In the genomic region with DNA sequence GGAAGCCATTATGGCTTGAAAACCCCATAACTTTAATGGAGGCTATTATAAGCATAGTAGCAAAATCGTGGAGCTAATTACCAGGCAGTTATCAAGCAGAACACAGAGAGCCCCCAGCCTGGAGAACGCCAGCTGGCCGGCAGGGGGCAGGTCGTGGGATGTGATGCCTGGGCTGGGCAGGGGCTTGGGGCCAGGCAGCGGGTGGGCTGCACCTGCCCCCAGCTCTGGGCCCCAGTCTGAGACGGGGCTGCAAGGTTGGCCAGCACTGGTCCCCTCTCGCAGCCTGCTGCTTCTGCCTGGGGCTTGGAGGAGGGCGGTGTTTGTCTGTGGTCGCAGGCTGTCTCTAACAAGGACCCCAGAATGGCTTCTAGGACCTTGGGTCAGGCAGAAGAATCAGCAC, we compare ENCODE assay signal across 24 cellular contexts. TPM values are rescaled to one million over a fixed set of nuclear protein-coding genes. Genes with fewer than 3 reads are reported as not detected.
DNase-seq lines count a peak whose midpoint lies in the region; ATAC-seq and TF ChIP-seq lines count a peak whose summit lies in the region.
"Had no signal": no experiment of that assay in that cellular context is flagged by ENCODE, and none has a peak within 500 bp of the region (broad histone marks: within the 10 kb centered on the region; RNA-seq: fewer than 3 reads in every experiment).

No MANE protein-coding gene starts in this region.

- peaks cover 68 to 76% of the 10 kb centered on the region in 2 donors for H3K4me1 Mint-ChIP-seq in natural killer cell
- H3K4me1 Mint-ChIP-seq in natural killer cell treated with Interleukin-12 subunit alpha and Interleukin-12 subunit beta and Interleukin-15 and Interleukin-18, amount 100 ng/mL, for 72 hours (ENCODE audit: low read depth in 2 of 2) = peaks cover 46 to 64% of the 10 kb centered on the region in 2 donors
- H3K4me1 Mint-ChIP-seq in activated T-helper 1 cell treated with anti-CD3 and anti-CD28 coated beads, Interleukin-12 subunit alpha, Interleukin-12 subunit beta, Interleukin-2, Interleukin-4 antibody, amounts not matched to agents 30 ng/mL and 10 ng/mL and 1 ng/mL, durations not matched to agents 14 hours and 24 hours and 36 hours (ENCODE audit: low read depth) = peaks cover 13% of the 10 kb centered on the region
- H3K4me1 Mint-ChIP-seq: memory B cell had no signal

- ATAC-seq in natural killer cell (no peak), HG03139 (IDR thresholded peaks at IDR 0.05; ENCODE audit: unreplicated experiment) (no peak)
- ATAC-seq in natural killer cell treated with Interleukin-12 subunit alpha and Interleukin-12 subunit beta and Interleukin-15 and Interleukin-18, amount 100 ng/mL, for 72 hours = no peak
- ATAC-seq: activated CD8-positive, alpha-beta T cell treated with anti-CD3 and anti-CD28 coated beads, Interleukin-2, amount 10 ng/mL, durations not matched to agents 7 days and 5 days; sciatic nerve had no signal

- peak overlapping the region; percentile 47 for H3K4me3 Mint-ChIP-seq in natural killer cell
- H3K4me3 Mint-ChIP-seq in natural killer cell treated with Interleukin-12 subunit alpha and Interleukin-12 subunit beta and Interleukin-15 and Interleukin-18, amount 100 ng/mL, for 72 hours = no peak overlapping the region
- no peak overlapping the region for H3K4me3 Mint-ChIP-seq in activated T-helper 1 cell treated with anti-CD3 and anti-CD28 coated beads, Interleukin-12 subunit alpha, Interleukin-12 subunit beta, Interleukin-2, Interleukin-4 antibody, amounts not matched to agents 30 ng/mL and 10 ng/mL and 1 ng/mL, durations not matched to agents 14 hours and 24 hours and 36 hours
- H3K4me3 Mint-ChIP-seq: activated CD8-positive, alpha-beta T cell treated with anti-CD3 and anti-CD28 coated beads, Interleukin-2, amount 10 ng/mL, durations not matched to agents 7 days and 5 days; IgD-negative memory B cell; memory B cell had no signal

- intact Hi-C loops in natural killer cell (cut with micrococcal nuclease) = no loop called here
- intact Hi-C loops in activated T-helper 1 cell treated with anti-CD3 and anti-CD28 coated beads, Interleukin-12 subunit alpha, Interleukin-12 subunit beta, Interleukin-2, Interleukin-4 antibody, amounts not matched to agents 30 ng/mL and 10 ng/mL and 1 ng/mL, durations not matched to agents 14 hours and 24 hours and 36 hours (cut with micrococcal nuclease) = no loop called here

- DNase-seq in natural killer cell (no peak), Kasumi-1 (lab: John Stamatoyannopoulos, UW) (no peak)
- no peak for DNase-seq in natural killer cell treated with Interleukin-12 subunit alpha and Interleukin-12 subunit beta and Interleukin-15 and Interleukin-18, amount 100 ng/mL, for 72 hours (ENCODE audit: low spot score)
- no peak for DNase-seq in activated T-helper 1 cell treated with anti-CD3 and anti-CD28 coated beads, Interleukin-12 subunit alpha, Interleukin-12 subunit beta, Interleukin-2, Interleukin-4 antibody, amounts not matched to agents 30 ng/mL and 10 ng/mL and 1 ng/mL, durations not matched to agents 14 hours and 24 hours and 36 hours (ENCODE audit: low spot score)
- DNase-seq: activated CD4-positive, alpha-beta T cell treated with anti-CD3 and anti-CD28 coated beads for 1 hour; activated CD8-positive, alpha-beta T cell treated with anti-CD3 and anti-CD28 coated beads, Interleukin-2, amount 10 ng/mL, durations not matched to agents 7 days and 5 days; activated T-cell treated with anti-CD3 and anti-CD28 coated beads for 4 hours; hypothalamus; NCI-H2171 treated with DMSO at 0.1 percent for 48 hours; NCI-H526 treated with DMSO at 0.1 percent for 48 hours; RPMI8226; stimulated activated CD4-positive, alpha-beta T cell treated with anti-CD3 and anti-CD28 coated beads, Interleukin-12 subunit alpha, Interleukin-12 subunit beta, amount 100 ng/mL, for 4 hours; stimulated activated CD4-positive, alpha-beta T cell treated with anti-CD3 and anti-CD28 coated beads, Interleukin-4, amount 100 ng/mL, for 1 hour; transverse colon had no signal

- H3K27me3 Mint-ChIP-seq in natural killer cell (ENCODE audit: low read depth in 2 of 2) = peaks cover 0 to 3% of the 10 kb centered on the region in 2 donors
- no peaks in the 10 kb centered on the region for H3K27me3 Mint-ChIP-seq in natural killer cell treated with Interleukin-12 subunit alpha and Interleukin-12 subunit beta and Interleukin-15 and Interleukin-18, amount 100 ng/mL, for 72 hours
- H3K27me3 Mint-ChIP-seq in activated T-helper 1 cell treated with anti-CD3 and anti-CD28 coated beads, Interleukin-12 subunit alpha, Interleukin-12 subunit beta, Interleukin-2, Interleukin-4 antibody, amounts not matched to agents 30 ng/mL and 10 ng/mL and 1 ng/mL, durations not matched to agents 14 hours and 24 hours and 36 hours (ENCODE audit: insufficient read depth) = peaks cover 16% of the 10 kb centered on the region

- TF ChIP-seq CTCF in natural killer cell (IDR thresholded peaks at IDR 0.05) = no peak
- peak; percentile 20; the same call in 1 of the 2 replicates for TF ChIP-seq CTCF in LNCAP (IDR thresholded peaks at IDR 0.05)

- no peaks in the 10 kb centered on the region for H3K9me3 Mint-ChIP-seq in natural killer cell
- H3K9me3 Mint-ChIP-seq in natural killer cell treated with Interleukin-12 subunit alpha and Interleukin-12 subunit beta and Interleukin-15 and Interleukin-18, amount 100 ng/mL, for 72 hours = no peaks in the 10 kb centered on the region
- no peaks in the 10 kb centered on the region for H3K9me3 Mint-ChIP-seq in activated T-helper 1 cell treated with anti-CD3 and anti-CD28 coated beads, Interleukin-12 subunit alpha, Interleukin-12 subunit beta, Interleukin-2, Interleukin-4 antibody, amounts not matched to agents 30 ng/mL and 10 ng/mL and 1 ng/mL, durations not matched to agents 14 hours and 24 hours and 36 hours
- H3K9me3 Mint-ChIP-seq: IgD-negative memory B cell, memory B cell had no signal

- H3K27ac ChIP-seq in cingulate gyrus (ENCODE audit: low read depth, low read length) = peak overlapping the region; percentile 14
- H3K27ac ChIP-seq: C4-2B, transverse colon had no signal

- no peaks in the 10 kb centered on the region for H3K36me3 Mint-ChIP-seq in natural killer cell
- H3K36me3 Mint-ChIP-seq in natural killer cell treated with Interleukin-12 subunit alpha and Interleukin-12 subunit beta and Interleukin-15 and Interleukin-18, amount 100 ng/mL, for 72 hours = no peaks in the 10 kb centered on the region
- H3K36me3 Mint-ChIP-seq in activated T-helper 1 cell treated with anti-CD3 and anti-CD28 coated beads, Interleukin-12 subunit alpha, Interleukin-12 subunit beta, Interleukin-2, Interleukin-4 antibody, amounts not matched to agents 30 ng/mL and 10 ng/mL and 1 ng/mL, durations not matched to agents 14 hours and 24 hours and 36 hours (ENCODE audit: low read depth) = no peaks in the 10 kb centered on the region
- H3K36me3 Mint-ChIP-seq: IgD-negative memory B cell, memory B cell had no signal

- H3K27ac Mint-ChIP-seq in natural killer cell = peak overlapping the region in 1 of 2 donors; percentile 64
- H3K27ac Mint-ChIP-seq in natural killer cell treated with Interleukin-12 subunit alpha and Interleukin-12 subunit beta and Interleukin-15 and Interleukin-18, amount 100 ng/mL, for 72 hours = no peak overlapping the region
- no peak overlapping the region for H3K27ac Mint-ChIP-seq in activated T-helper 1 cell treated with anti-CD3 and anti-CD28 coated beads, Interleukin-12 subunit alpha, Interleukin-12 subunit beta, Interleukin-2, Interleukin-4 antibody, amounts not matched to agents 30 ng/mL and 10 ng/mL and 1 ng/mL, durations not matched to agents 14 hours and 24 hours and 36 hours
- H3K27ac Mint-ChIP-seq: activated CD8-positive, alpha-beta T cell treated with anti-CD3 and anti-CD28 coated beads, Interleukin-2, amount 10 ng/mL, durations not matched to agents 7 days and 5 days; IgD-negative memory B cell; memory B cell had no signal

RNA-seq across cellular contexts. Expression of gene B3GAT1, which starts 20.9 kb away (rescaled TPM):
- 10 to 100 TPM; 41.3 to 78.4 (median 65.1) TPM for total RNA-seq in natural killer cell
- total RNA-seq in natural killer cell treated with Interleukin-12 subunit alpha and Interleukin-12 subunit beta and Interleukin-15 and Interleukin-18, amount 100 ng/mL, for 72 hours = 10 to 100 TPM in 1 of 2 donors, 1 to 10 TPM in 1; 5.4 to 10.2 TPM
- 0.13 and 0.39 TPM in 2 replicates for total RNA-seq in activated T-helper 1 cell treated with anti-CD3 and anti-CD28 coated beads, Interleukin-12 subunit alpha, Interleukin-12 subunit beta, Interleukin-2, Interleukin-4 antibody, amounts not matched to agents 30 ng/mL and 10 ng/mL and 1 ng/mL, durations not matched to agents 14 hours and 24 hours and 36 hours
- total RNA-seq: dermis microvascular lymphatic vessel endothelial cell, endothelial cell of umbilical vein, MCF 10A had no signal

RNA-seq across cellular contexts. Expression of gene GLB1L2, which starts 59.4 kb away (rescaled TPM):
- 1 to 10 TPM in 1 of 3 donors, under 1 TPM in 2; 0.57 to 3.3 (median 0.61) TPM for total RNA-seq in natural killer cell
- 10 to 100 TPM in 1 of 2 donors, 1 to 10 TPM in 1; 1.7 to 15.0 TPM for total RNA-seq in natural killer cell treated with Interleukin-12 subunit alpha and Interleukin-12 subunit beta and Interleukin-15 and Interleukin-18, amount 100 ng/mL, for 72 hours
- 8.9 and 11.5 TPM in 2 replicates for total RNA-seq in activated T-helper 1 cell treated with anti-CD3 and anti-CD28 coated beads, Interleukin-12 subunit alpha, Interleukin-12 subunit beta, Interleukin-2, Interleukin-4 antibody, amounts not matched to agents 30 ng/mL and 10 ng/mL and 1 ng/mL, durations not matched to agents 14 hours and 24 hours and 36 hours
